ENCODE assay signal across 8 cellular contexts in the genomic region with DNA sequence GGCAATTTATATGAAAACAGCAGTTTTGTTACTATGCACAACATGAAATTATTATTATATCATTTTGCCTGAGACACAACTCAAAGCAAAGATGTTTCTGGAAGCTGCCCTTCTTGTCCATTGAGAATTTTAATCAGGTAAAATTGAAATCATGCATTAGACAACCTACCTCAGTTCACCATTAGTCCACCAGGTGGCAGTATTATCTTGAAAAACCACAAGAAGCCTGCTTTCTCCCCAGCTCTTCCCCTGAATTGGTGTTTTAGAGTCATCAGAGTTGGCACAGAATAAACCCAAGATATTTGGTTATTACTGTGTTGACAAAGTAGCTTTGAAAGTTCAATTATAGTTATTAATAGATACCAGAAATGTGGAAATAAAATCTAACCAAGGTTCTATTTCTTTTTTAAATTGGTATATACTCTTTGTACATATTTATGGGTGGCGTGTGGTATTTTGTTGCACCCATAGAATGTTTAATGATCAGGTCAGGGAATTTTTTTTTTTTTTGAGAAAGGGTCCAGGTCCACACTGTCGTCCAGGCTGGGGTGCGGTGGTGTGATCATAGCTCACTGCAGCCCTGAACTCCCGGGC. TPM values are rescaled to one million over a fixed set of nuclear protein-coding genes. Genes with fewer than 3 reads are reported as not detected.
DNase-seq lines count a peak whose midpoint lies in the region; ATAC-seq and TF ChIP-seq lines count a peak whose summit lies in the region.

No MANE protein-coding gene starts in this region.

- no peaks in the 10 kb centered on the region for H3K9me3 ChIP-seq in colonic mucosa
- H3K9me3 ChIP-seq in right lobe of liver, result no peaks in the 10 kb centered on the region
- H3K9me3 ChIP-seq in stomach, result no peaks in the 10 kb centered on the region

- intact Hi-C loops in colonic mucosa (cut with DNase I), result loop anchor here (2.0 to 5.0 kb wide), 2 partner anchors 101 to 202 kb away; no protein-coding TSS in a partner anchor
- intact Hi-C loops in right lobe of liver (cut with DNase I), result no loop called here
- intact Hi-C loops in stomach (cut with DNase I; ENCODE audit: low total_unique reads), result no loop called here

- WGBS in right lobe of liver (ENCODE audit: insufficient coverage, low coverage, low lambda C conversion rate, missing lambda C conversion rate), result 43% methylated on average over 4 of the region's 4 CpGs
- WGBS in stomach, 5 donors, result 39 to 54% (median 48%) methylated on average over 4 of the region's 4 CpGs

- H3K4me1 ChIP-seq in colonic mucosa (no peaks in the 10 kb centered on the region), right lobe of liver (no peaks in the 10 kb centered on the region), stomach (peaks cover 0 to 25% (median 9%) of the 10 kb centered on the region in 4 donors)

- H3K27ac ChIP-seq in colonic mucosa (no peak overlapping the region), right lobe of liver (no peak overlapping the region), stomach (no peak overlapping the region)

- ATAC-seq in right lobe of liver, result peak; percentile 92 to 95 (median 94)

- DNase-seq in EH (ENCODE audit: low read depth) (peak; percentile 80), H4 (ENCODE audit: low spot score) (peak; percentile 68), NCI-H146 treated with DMSO at 0.1 percent for 48 hours (lab: John Stamatoyannopoulos, UW; ENCODE audit: unreplicated experiment) (peak; percentile 64), SW480 (ENCODE audit: low spot score) (peak; percentile 69), colonic mucosa (peak; percentile 75), right lobe of liver (no peak), stomach (no peak), NK-92 (lab: John Stamatoyannopoulos, UW; ENCODE audit: unreplicated experiment) (no peak)

- TF ChIP-seq CTCF in colonic mucosa (IDR thresholded peaks at IDR 0.05) (peak; percentile 88), right lobe of liver (IDR thresholded peaks at IDR 0.05) (peak; percentile 89 to 95 (median 90)), stomach (IDR thresholded peaks at IDR 0.05) (peak in 6 of 7 experiments; percentile 69 to 95 (median 88))

- H3K27me3 ChIP-seq in colonic mucosa (no peaks in the 10 kb centered on the region), right lobe of liver (no peaks in the 10 kb centered on the region), stomach (no peaks in the 10 kb centered on the region)

- H3K36me3 ChIP-seq in colonic mucosa, result no peaks in the 10 kb centered on the region
- no peaks in the 10 kb centered on the region for H3K36me3 ChIP-seq in right lobe of liver
- no peaks in the 10 kb centered on the region for H3K36me3 ChIP-seq in stomach

- TF ChIP-seq POLR2A in right lobe of liver (IDR thresholded peaks at IDR 0.05) (no peak), stomach (IDR thresholded peaks at IDR 0.05) (no peak)

- no peak overlapping the region for H3K9ac ChIP-seq in colonic mucosa (ENCODE audit: low read depth in 2 of 2, low read length in 2 of 2)

- TF ChIP-seq EP300 in stomach (IDR thresholded peaks at IDR 0.05), result no peak

- H3K4me3 ChIP-seq in colonic mucosa (no peak overlapping the region), right lobe of liver (no peak overlapping the region), stomach (no peak overlapping the region)

RNA-seq across cellular contexts. Expression of gene UTP15, which starts 25.7 kb away (rescaled TPM):
- 20.8 and 23.2 TPM in 2 replicates for total RNA-seq in H4 (2014; rRNA removed; shearing (Covaris generic))
- total RNA-seq in colonic mucosa, result 10 to 100 TPM in 1 of 2 donors, 1 to 10 TPM in 1; 9.4 to 13.9 TPM
- total RNA-seq in right lobe of liver, result 10 to 100 TPM in 3 of 6 experiments, 1 to 10 TPM in 3; 6.0 to 16.5 (median 10.6) TPM
- 100 to 1,000 TPM in 2 of 5 donors, 10 to 100 TPM in 2, under 1 TPM in 1; 0.87 to 168 (median 45.0) TPM for total RNA-seq in stomach
- 1 to 10 TPM; 3.2 to 4.7 (median 3.5) TPM for polyA plus RNA-seq in stomach

RNA-seq across cellular contexts. Expression of gene ANKRA2, which starts 25.8 kb away (rescaled TPM):
- total RNA-seq in H4 (2014; rRNA removed; shearing (Covaris generic)), result 10.8 and 11.7 TPM in 2 replicates
- 10 to 100 TPM; 17.5 to 18.3 TPM for total RNA-seq in colonic mucosa
- total RNA-seq in right lobe of liver, result 10 to 100 TPM in 1 of 6 experiments, 1 to 10 TPM in 5; 7.4 to 12.2 (median 9.0) TPM
- 100 to 1,000 TPM in 1 of 5 donors, 10 to 100 TPM in 2, 1 to 10 TPM in 2; 2.0 to 115 (median 36.7) TPM for total RNA-seq in stomach
- 10 to 100 TPM; 11.6 to 26.1 (median 21.8) TPM for polyA plus RNA-seq in stomach

RNA-seq across cellular contexts. Expression of gene ARHGEF28, which starts 34.8 kb away (rescaled TPM):
- total RNA-seq in H4 (2014; rRNA removed; shearing (Covaris generic)), result 1.7 and 3.1 TPM in 2 replicates
- total RNA-seq in colonic mucosa (1 to 10 TPM; 7.6 to 8.0 TPM), right lobe of liver (10 to 100 TPM in 2 of 6 experiments, 1 to 10 TPM in 4; 3.0 to 14.9 (median 6.4) TPM), stomach (100 to 1,000 TPM in 3 of 5 donors, 10 to 100 TPM in 2; 25.8 to 156 (median 111) TPM)
- 10 to 100 TPM; 13.9 to 16.2 (median 13.9) TPM for polyA plus RNA-seq in stomach

Comparison
In these comparisons a context has a peak if more than half of its experiments do, and no peak if none do; other contexts are left out.
1. DNase-seq: peak in EH (single experiment), H4 (single experiment), NCI-H146 treated with DMSO at 0.1 percent for 48 hours (single experiment), SW480 (single experiment) and colonic mucosa (single experiment); none in right lobe of liver (0 of 3), stomach (single experiment) and NK-92 (single experiment).
2. Peak in every context shown above with its lines, with median percentiles within 50 percentile points of each other: CTCF ChIP-seq.